In the genomic region with DNA sequence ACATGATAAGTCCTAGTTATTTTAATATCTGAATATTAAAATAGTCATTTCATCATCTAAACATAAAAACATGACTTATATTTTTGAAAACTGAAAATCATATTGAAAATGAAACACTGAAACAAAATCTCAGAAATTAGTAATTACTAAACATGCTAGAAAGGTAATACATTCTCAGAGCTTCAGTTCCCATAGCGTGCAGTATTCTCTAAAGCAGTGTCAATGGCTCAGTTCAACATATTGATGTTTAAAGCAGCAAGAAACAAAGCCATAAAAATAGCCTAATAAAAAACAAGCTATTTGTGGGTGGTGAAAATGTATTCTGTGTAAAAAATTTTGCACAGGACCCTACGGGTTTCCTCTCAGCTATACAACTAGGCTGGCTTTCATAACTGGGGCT, we compare ENCODE assay signal across 24 cellular contexts.
"Had no signal": no experiment of that assay in that cellular context is flagged by ENCODE, and none has a peak within 500 bp of the region (broad histone marks: within the 10 kb centered on the region; RNA-seq: fewer than 3 reads in every experiment).

No MANE protein-coding gene starts in this region.

- H3K4me1 ChIP-seq: breast epithelium, colonic mucosa, esophagus muscularis mucosa, spleen, vagina had no signal

- H3K36me3 ChIP-seq: breast epithelium, colonic mucosa, esophagus muscularis mucosa, spleen, thoracic aorta, vagina had no signal

- H3K9me3 Mint-ChIP-seq: memory B cell, type B pancreatic cell had no signal

- H3K27me3 Mint-ChIP-seq: activated B cell treated with CpG ODN at 0.5 μM for 24 hours; activated naive CD8-positive, alpha-beta T cell treated with anti-CD3 and anti-CD28 coated beads for 36 hours; central memory CD8-positive, alpha-beta T cell; memory B cell; natural killer cell treated with Interleukin-12 subunit alpha and Interleukin-12 subunit beta and Interleukin-15 and Interleukin-18, amount 100 ng/mL, for 72 hours; progenitor cell of endocrine pancreas; type B pancreatic cell had no signal

- H3K27me3 ChIP-seq: breast epithelium, colonic mucosa, esophagus muscularis mucosa, spleen, vagina had no signal

- H3K9me3 ChIP-seq: breast epithelium, colonic mucosa, esophagus muscularis mucosa, thoracic aorta, vagina had no signal

- H3K4me1 Mint-ChIP-seq: activated B cell treated with CpG ODN at 0.5 μM for 24 hours; activated naive CD8-positive, alpha-beta T cell treated with anti-CD3 and anti-CD28 coated beads for 36 hours; central memory CD8-positive, alpha-beta T cell; memory B cell had no signal

- DNase-seq: activated B cell treated with CpG ODN at 0.5 μM for 24 hours; activated CD4-positive, alpha-beta T cell treated with anti-CD3 and anti-CD28 coated beads for 4 hours; activated CD4-positive, alpha-beta T cell treated with anti-CD3 and anti-CD28 coated beads, Interleukin-2, amount 50 U/mL, for 48 hours; activated CD8-positive, alpha-beta memory T cell treated with anti-CD3 and anti-CD28 coated beads, Interleukin-2, amount 50 U/mL, for 48 hours; activated naive CD4-positive, alpha-beta T cell treated with Interleukin-2 at 50 U/mL for 16 hours; activated naive CD8-positive, alpha-beta T cell treated with anti-CD3 and anti-CD28 coated beads for 36 hours; activated T-cell treated with anti-CD3 and anti-CD28 coated beads, Interleukin-2, amount 50 U/mL, for 4 hours; colonic mucosa; head of caudate nucleus; islet precursor cell; left cardiac atrium; spleen; stimulated activated CD4-positive, alpha-beta T cell treated with anti-CD3 and anti-CD28 coated beads, Interleukin-4, amount 100 ng/mL, for 1 hour; stimulated activated naive CD4-positive, alpha-beta T cell had no signal

- H3K27ac Mint-ChIP-seq: activated B cell treated with CpG ODN at 0.5 μM for 24 hours; activated naive CD8-positive, alpha-beta T cell treated with anti-CD3 and anti-CD28 coated beads for 36 hours; activated T-helper 2 cell treated with anti-CD3 and anti-CD28 coated beads, Interferon-gamma antibody, Interleukin-2, Interleukin-4, amounts not matched to agents 10 μg/mL and 5 μg/mL and 100 μg/mL, durations not matched to agents 14 hours and 24 hours and 36 hours; memory B cell; natural killer cell treated with Interleukin-12 subunit alpha and Interleukin-12 subunit beta and Interleukin-15 and Interleukin-18, amount 100 ng/mL, for 72 hours; progenitor cell of endocrine pancreas; type B pancreatic cell had no signal

- ATAC-seq: activated T-cell treated with anti-CD3 and anti-CD28 coated beads, Interleukin-2, amount 50 U/mL, for 4 hours; left cardiac atrium; natural killer cell treated with Interleukin-12 subunit alpha and Interleukin-12 subunit beta and Interleukin-15 and Interleukin-18, amount 100 ng/mL, for 72 hours had no signal

- H3K4me3 ChIP-seq: breast epithelium, colonic mucosa, esophagus muscularis mucosa, spleen, thoracic aorta, vagina had no signal

- H3K27ac ChIP-seq: breast epithelium, esophagus muscularis mucosa, spleen, thoracic aorta, vagina had no signal

- H3K36me3 Mint-ChIP-seq: activated naive CD8-positive, alpha-beta T cell treated with anti-CD3 and anti-CD28 coated beads for 36 hours; memory B cell; type B pancreatic cell had no signal

- H3K4me3 Mint-ChIP-seq: activated B cell treated with CpG ODN at 0.5 μM for 24 hours; activated naive CD8-positive, alpha-beta T cell treated with anti-CD3 and anti-CD28 coated beads for 36 hours; activated T-cell treated with anti-CD3 and anti-CD28 coated beads, Interleukin-2, amount 50 U/mL, for 4 hours; central memory CD8-positive, alpha-beta T cell; memory B cell; natural killer cell treated with Interleukin-12 subunit alpha and Interleukin-12 subunit beta and Interleukin-15 and Interleukin-18, amount 100 ng/mL, for 72 hours; type B pancreatic cell had no signal
